Comparison of ENCODE assay signal across 10 cellular contexts in the genomic region with DNA sequence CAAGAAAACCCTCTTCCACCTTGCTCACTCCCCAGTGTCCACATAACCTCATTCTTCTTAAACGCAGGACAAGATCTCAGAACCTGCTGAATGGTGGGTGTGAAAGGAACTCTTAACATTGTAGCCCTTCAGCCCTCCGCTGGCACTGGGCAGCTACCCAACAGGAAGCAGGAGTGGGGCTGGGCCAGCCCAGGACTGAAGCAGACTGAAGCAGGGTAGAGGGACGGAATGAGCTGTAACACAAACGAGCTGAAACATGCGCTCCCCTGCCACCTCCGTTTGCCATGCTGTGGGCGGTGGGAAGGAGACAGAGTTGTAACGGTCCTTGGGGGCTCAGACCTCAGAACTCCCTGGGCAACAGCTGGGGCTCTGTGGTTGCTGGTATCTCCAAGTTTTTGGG. TPM values are rescaled to one million over a fixed set of nuclear protein-coding genes. Genes with fewer than 3 reads are reported as not detected.
A peak's percentile ranks its signal among the peaks of the same experiment; 100 is the strongest.
DNase-seq lines count a peak whose midpoint lies in the region; ATAC-seq, FAIRE-seq and TF ChIP-seq lines count a peak whose summit lies in the region.
"Had no signal": no experiment of that assay in that cellular context is flagged by ENCODE, and none has a peak within 500 bp of the region (broad histone marks: within the 10 kb centered on the region; RNA-seq: fewer than 3 reads in every experiment).

No MANE protein-coding gene starts in this region.

- H3K9me3 ChIP-seq in kidney (ENCODE audit: control insufficient read depth in 1 of 2, low read length in 2 of 2) = no peaks in the 10 kb centered on the region

- no peak overlapping the region for H3K4me3 Mint-ChIP-seq in activated CD4-positive, alpha-beta memory T cell treated with anti-CD3 and anti-CD28 coated beads for 36 hours
- H3K4me3 Mint-ChIP-seq in activated CD4-positive, alpha-beta memory T cell treated with anti-CD3 and anti-CD28 coated beads, Interleukin-2, amount 10 ng/mL, durations not matched to agents 7 days and 5 days = no peak overlapping the region
- no peak overlapping the region for H3K4me3 Mint-ChIP-seq in activated T-helper 2 cell treated with anti-CD3 and anti-CD28 coated beads, Interferon-gamma antibody, Interleukin-2, Interleukin-4, amounts not matched to agents 10 μg/mL and 5 μg/mL and 100 μg/mL, durations not matched to agents 14 hours and 24 hours and 36 hours (ENCODE audit: low read depth)
- H3K4me3 Mint-ChIP-seq in stimulated activated effector memory CD8-positive, alpha-beta T cell treated with anti-CD3 and anti-CD28 coated beads, Interleukin-12 subunit alpha, Interleukin-12 subunit beta, amount 100 ng/mL, for 72 hours = peak overlapping the region; percentile 11

- H3K4me1 Mint-ChIP-seq in activated CD4-positive, alpha-beta memory T cell treated with anti-CD3 and anti-CD28 coated beads for 36 hours (ENCODE audit: low read depth) = peaks cover 81% of the 10 kb centered on the region
- peaks cover 49% of the 10 kb centered on the region for H3K4me1 Mint-ChIP-seq in activated CD4-positive, alpha-beta memory T cell treated with anti-CD3 and anti-CD28 coated beads, Interleukin-2, amount 10 ng/mL, durations not matched to agents 7 days and 5 days
- peaks cover 42% of the 10 kb centered on the region for H3K4me1 Mint-ChIP-seq in activated T-helper 2 cell treated with anti-CD3 and anti-CD28 coated beads, Interferon-gamma antibody, Interleukin-2, Interleukin-4, amounts not matched to agents 10 μg/mL and 5 μg/mL and 100 μg/mL, durations not matched to agents 14 hours and 24 hours and 36 hours (ENCODE audit: low read depth)
- H3K4me1 Mint-ChIP-seq in stimulated activated effector memory CD8-positive, alpha-beta T cell treated with anti-CD3 and anti-CD28 coated beads, Interleukin-12 subunit alpha, Interleukin-12 subunit beta, amount 100 ng/mL, for 72 hours = peaks cover 51% of the 10 kb centered on the region

- POLR2A ChIA-PET in activated CD4-positive, alpha-beta memory T cell treated with anti-CD3 and anti-CD28 coated beads for 36 hours (lab: Charles Lee) = interaction anchor here (3.0 kb wide), 1 partner anchor 25 kb away, joined by 30 read pairs; the partner anchor contains the start of gene ATM
- POLR2A ChIA-PET in activated CD4-positive, alpha-beta memory T cell treated with anti-CD3 and anti-CD28 coated beads, Interleukin-2, amount 10 ng/mL, durations not matched to agents 7 days and 5 days (lab: Charles Lee) = interaction anchor here (0.8 to 1.6 kb wide), 3 partner anchors 9 to 37 kb away, joined by 3 to 7 read pairs (median 4); partner anchors contain the start of genes ATM and NPAT

- intact Hi-C loops in activated CD4-positive, alpha-beta memory T cell treated with anti-CD3 and anti-CD28 coated beads for 36 hours (cut with micrococcal nuclease) = loop anchor here (1.0 to 5.0 kb wide), 2 partner anchors 11 to 187 kb away; no protein-coding TSS in a partner anchor
- intact Hi-C loops in activated T-helper 2 cell treated with anti-CD3 and anti-CD28 coated beads, Interferon-gamma antibody, Interleukin-2, Interleukin-4, amounts not matched to agents 10 μg/mL and 5 μg/mL and 100 μg/mL, durations not matched to agents 14 hours and 24 hours and 36 hours (cut with micrococcal nuclease) = loop anchor here (5.0 kb wide), 1 partner anchor 62 kb away; no protein-coding TSS in a partner anchor
- intact Hi-C loops in kidney (cut with DNase I) = no loop called here

- FAIRE-seq in kidney (lab: Jason Lieb, UNC) = no peak
- no peak for FAIRE-seq in GM12891 (lab: Jason Lieb, UNC)

- peaks cover 36% of the 10 kb centered on the region for H3K36me3 Mint-ChIP-seq in activated CD4-positive, alpha-beta memory T cell treated with anti-CD3 and anti-CD28 coated beads for 36 hours
- H3K36me3 Mint-ChIP-seq in activated CD4-positive, alpha-beta memory T cell treated with anti-CD3 and anti-CD28 coated beads, Interleukin-2, amount 10 ng/mL, durations not matched to agents 7 days and 5 days (ENCODE audit: low read depth) = peaks cover 68% of the 10 kb centered on the region
- peaks cover 64% of the 10 kb centered on the region for H3K36me3 Mint-ChIP-seq in activated T-helper 2 cell treated with anti-CD3 and anti-CD28 coated beads, Interferon-gamma antibody, Interleukin-2, Interleukin-4, amounts not matched to agents 10 μg/mL and 5 μg/mL and 100 μg/mL, durations not matched to agents 14 hours and 24 hours and 36 hours (ENCODE audit: low read depth)
- H3K36me3 Mint-ChIP-seq in stimulated activated effector memory CD8-positive, alpha-beta T cell treated with anti-CD3 and anti-CD28 coated beads, Interleukin-12 subunit alpha, Interleukin-12 subunit beta, amount 100 ng/mL, for 72 hours = peaks cover 73% of the 10 kb centered on the region

- H3K9ac ChIP-seq in kidney (ENCODE audit: low read length in 2 of 2) = no peak overlapping the region

- H3K9me3 Mint-ChIP-seq in activated CD4-positive, alpha-beta memory T cell treated with anti-CD3 and anti-CD28 coated beads for 36 hours = peaks cover 1% of the 10 kb centered on the region
- H3K9me3 Mint-ChIP-seq in activated CD4-positive, alpha-beta memory T cell treated with anti-CD3 and anti-CD28 coated beads, Interleukin-2, amount 10 ng/mL, durations not matched to agents 7 days and 5 days = peaks cover 3% of the 10 kb centered on the region
- H3K9me3 Mint-ChIP-seq in activated T-helper 2 cell treated with anti-CD3 and anti-CD28 coated beads, Interferon-gamma antibody, Interleukin-2, Interleukin-4, amounts not matched to agents 10 μg/mL and 5 μg/mL and 100 μg/mL, durations not matched to agents 14 hours and 24 hours and 36 hours = peaks cover 3% of the 10 kb centered on the region
- no peaks in the 10 kb centered on the region for H3K9me3 Mint-ChIP-seq in stimulated activated effector memory CD8-positive, alpha-beta T cell treated with anti-CD3 and anti-CD28 coated beads, Interleukin-12 subunit alpha, Interleukin-12 subunit beta, amount 100 ng/mL, for 72 hours

- no peak for ATAC-seq in stimulated activated effector memory CD8-positive, alpha-beta T cell treated with anti-CD3 and anti-CD28 coated beads, Interleukin-12 subunit alpha, Interleukin-12 subunit beta, amount 100 ng/mL, for 72 hours
- ATAC-seq in GM19023 (IDR thresholded peaks at IDR 0.05; ENCODE audit: unreplicated experiment) = no peak

- no peak overlapping the region for H3K4me3 ChIP-seq in kidney (ENCODE audit: low read length in 2 of 2)

- H3K27me3 Mint-ChIP-seq in activated CD4-positive, alpha-beta memory T cell treated with anti-CD3 and anti-CD28 coated beads for 36 hours = no peaks in the 10 kb centered on the region
- no peaks in the 10 kb centered on the region for H3K27me3 Mint-ChIP-seq in activated CD4-positive, alpha-beta memory T cell treated with anti-CD3 and anti-CD28 coated beads, Interleukin-2, amount 10 ng/mL, durations not matched to agents 7 days and 5 days
- H3K27me3 Mint-ChIP-seq in activated T-helper 2 cell treated with anti-CD3 and anti-CD28 coated beads, Interferon-gamma antibody, Interleukin-2, Interleukin-4, amounts not matched to agents 10 μg/mL and 5 μg/mL and 100 μg/mL, durations not matched to agents 14 hours and 24 hours and 36 hours (ENCODE audit: low read depth) = no peaks in the 10 kb centered on the region

- no peak overlapping the region for H3K27ac ChIP-seq in kidney (ENCODE audit: low read depth in 2 of 2, low read length in 2 of 2)

- CTCF ChIA-PET in activated CD4-positive, alpha-beta memory T cell treated with anti-CD3 and anti-CD28 coated beads for 36 hours (lab: Charles Lee) = interaction anchor here (1.5 kb wide), 1 partner anchor 22 kb away, joined by 5 read pairs; no protein-coding TSS in a partner anchor
- CTCF ChIA-PET in activated CD4-positive, alpha-beta memory T cell treated with anti-CD3 and anti-CD28 coated beads, Interleukin-2, amount 10 ng/mL, durations not matched to agents 7 days and 5 days (lab: Charles Lee) = no interaction called here

- H3K27ac Mint-ChIP-seq in activated CD4-positive, alpha-beta memory T cell treated with anti-CD3 and anti-CD28 coated beads for 36 hours = peak overlapping the region; percentile 71
- H3K27ac Mint-ChIP-seq in activated CD4-positive, alpha-beta memory T cell treated with anti-CD3 and anti-CD28 coated beads, Interleukin-2, amount 10 ng/mL, durations not matched to agents 7 days and 5 days = no peak overlapping the region
- H3K27ac Mint-ChIP-seq in activated T-helper 2 cell treated with anti-CD3 and anti-CD28 coated beads, Interferon-gamma antibody, Interleukin-2, Interleukin-4, amounts not matched to agents 10 μg/mL and 5 μg/mL and 100 μg/mL, durations not matched to agents 14 hours and 24 hours and 36 hours = peak overlapping the region; percentile 55
- H3K27ac Mint-ChIP-seq in stimulated activated effector memory CD8-positive, alpha-beta T cell treated with anti-CD3 and anti-CD28 coated beads, Interleukin-12 subunit alpha, Interleukin-12 subunit beta, amount 100 ng/mL, for 72 hours = peak overlapping the region; percentile 81

- H3K4me1 ChIP-seq in kidney (ENCODE audit: control insufficient read depth in 1 of 2, insufficient read depth in 1 of 2, low read depth in 1 of 2, low read length in 2 of 2) = peaks cover 0 to 8% of the 10 kb centered on the region in 2 donors

- DNase-seq in activated CD4-positive, alpha-beta memory T cell treated with anti-CD3 and anti-CD28 coated beads for 36 hours = no peak
- DNase-seq in activated CD4-positive, alpha-beta memory T cell treated with anti-CD3 and anti-CD28 coated beads, Interleukin-2, amount 10 ng/mL, durations not matched to agents 7 days and 5 days = no peak
- no peak for DNase-seq in activated T-helper 2 cell treated with anti-CD3 and anti-CD28 coated beads, Interferon-gamma antibody, Interleukin-2, Interleukin-4, amounts not matched to agents 10 μg/mL and 5 μg/mL and 100 μg/mL, durations not matched to agents 14 hours and 24 hours and 36 hours (ENCODE audit: low spot score)
- DNase-seq in kidney (peak; percentile 66), RKO (ENCODE audit: low spot score) (no peak), GM12891 (ENCODE audit: insufficient read length, low spot score) (no peak)
- DNase-seq in stimulated activated effector memory CD8-positive, alpha-beta T cell treated with anti-CD3 and anti-CD28 coated beads, Interleukin-12 subunit alpha, Interleukin-12 subunit beta, amount 100 ng/mL, for 72 hours (ENCODE audit: low spot score in 2 of 2) = no peak
- DNase-seq: NCI-H1694 treated with DMSO at 0.1 percent for 48 hours, NCI-H526 treated with DMSO at 0.1 percent for 48 hours had no signal

- TF ChIP-seq CTCF in kidney (IDR thresholded peaks at IDR 0.05; ENCODE audit: borderline replicate concordance, extremely low read depth, insufficient read depth) = no peak

- H3K36me3 ChIP-seq in kidney (ENCODE audit: control insufficient read depth in 1 of 2, insufficient read depth in 2 of 2, low read length in 2 of 2) = no peaks in the 10 kb centered on the region

- TF ChIP-seq POLR2A in GM12891 (IDR thresholded peaks at IDR 0.05; ENCODE audit: low read depth, low read length) = no peak

RNA-seq across cellular contexts. Expression of gene NPAT, which starts 23.6 kb away (rescaled TPM):
- 10 to 100 TPM; 28.7 to 29.2 TPM for total RNA-seq in activated CD4-positive, alpha-beta memory T cell treated with anti-CD3 and anti-CD28 coated beads for 36 hours
- total RNA-seq in activated CD4-positive, alpha-beta memory T cell treated with anti-CD3 and anti-CD28 coated beads, Interleukin-2, amount 10 ng/mL, durations not matched to agents 7 days and 5 days = 10 to 100 TPM; 36.1 to 40.9 TPM
- total RNA-seq in activated T-helper 2 cell treated with anti-CD3 and anti-CD28 coated beads, Interferon-gamma antibody, Interleukin-2, Interleukin-4, amounts not matched to agents 10 μg/mL and 5 μg/mL and 100 μg/mL, durations not matched to agents 14 hours and 24 hours and 36 hours = 25.6 and 28.5 TPM in 2 replicates
- 17.6 TPM for total RNA-seq in kidney
- polyA plus RNA-seq in kidney (ENCODE audit: insufficient read depth, low read depth, low replicate concordance) = 2.5 TPM
- polyA plus RNA-seq in GM12891 (2012; ENCODE audit: low read depth, missing spikeins) = 7.3 TPM

RNA-seq across cellular contexts. Expression of gene ATM, which starts 24.0 kb away (rescaled TPM):
- 10 to 100 TPM; 31.3 to 31.6 TPM for total RNA-seq in activated CD4-positive, alpha-beta memory T cell treated with anti-CD3 and anti-CD28 coated beads for 36 hours
- total RNA-seq in activated CD4-positive, alpha-beta memory T cell treated with anti-CD3 and anti-CD28 coated beads, Interleukin-2, amount 10 ng/mL, durations not matched to agents 7 days and 5 days = 100 to 1,000 TPM; 130 to 144 TPM
- 34.1 and 34.7 TPM in 2 replicates for total RNA-seq in activated T-helper 2 cell treated with anti-CD3 and anti-CD28 coated beads, Interferon-gamma antibody, Interleukin-2, Interleukin-4, amounts not matched to agents 10 μg/mL and 5 μg/mL and 100 μg/mL, durations not matched to agents 14 hours and 24 hours and 36 hours
- 83.3 TPM for total RNA-seq in kidney
- polyA plus RNA-seq in kidney (ENCODE audit: insufficient read depth, low read depth, low replicate concordance) = 11.7 TPM
- 25.7 TPM for polyA plus RNA-seq in GM12891 (2012; ENCODE audit: low read depth, missing spikeins)
